8 cellular contexts compared by ENCODE assay signal in genomic region chrX:17860811-17861495, GRCh38. TPM values are rescaled to one million over a fixed set of nuclear protein-coding genes. Genes with fewer than 3 reads are reported as not detected.
DNase-seq lines count a peak whose midpoint lies in the region; ATAC-seq and TF ChIP-seq lines count a peak whose summit lies in the region.

Gene RAI2, minus strand, starts transcription at chrX:17861298. Its CDS starts 59,288 bp downstream, at chrX:17802010.

- no peaks in the 10 kb centered on the region for H3K9me3 ChIP-seq in IMR-90 (ENCODE audit: control insufficient read depth, insufficient read depth, low read length)

- peak within 1 kb of the TSS; percentile 71 for H2AFZ ChIP-seq in IMR-90 (replicated peaks; ENCODE audit: low read length, poor library complexity)

- no peak within 1 kb of the TSS for H3K18ac ChIP-seq in IMR-90 (ENCODE audit: low read depth, low read length)

- H2BK20ac ChIP-seq in IMR-90 (ENCODE audit: low read depth, low read length): no peak within 1 kb of the TSS

- WGBS in IMR-90 (ENCODE audit: extremely low coverage in 2 of 2, insufficient read length in 1 of 2), 2 experiments: 26% methylated on average over 23 of the region's 98 CpGs; no CpG with 5 or more reads in 1 of the 2 experiments

- H3K36me3 ChIP-seq in IMR-90 (ENCODE audit: control insufficient read depth, insufficient read depth, low read length): no peaks in the 10 kb centered on the region
- H3K36me3 ChIP-seq in rectal smooth muscle tissue (ENCODE audit: control insufficient read depth, insufficient read depth, low read length): no peaks in the 10 kb centered on the region

- H2AK5ac ChIP-seq in IMR-90 (ENCODE audit: low read depth, low read length): no peak within 1 kb of the TSS

- TF ChIP-seq RAD21 in IMR-90 (IDR thresholded peaks at IDR 0.05; ENCODE audit: low read length): no peak

- intact Hi-C loops in IMR-90 (cut with micrococcal nuclease): no loop called here
- intact Hi-C loops in left cardiac atrium (cut with DNase I): no loop called here

- H3K4me1 ChIP-seq in IMR-90 (ENCODE audit: control insufficient read depth, insufficient read depth, low read length): no peaks in the 10 kb centered on the region
- H3K4me1 ChIP-seq in rectal smooth muscle tissue (ENCODE audit: control insufficient read depth, insufficient read depth, low read length): no peaks in the 10 kb centered on the region

- H3K27ac ChIP-seq in 22Rv1 (no peak within 1 kb of the TSS), IMR-90 (ENCODE audit: insufficient read depth, low read length) (no peak within 1 kb of the TSS), rectal smooth muscle tissue (ENCODE audit: low read depth, low read length) (no peak within 1 kb of the TSS)

- H3K9ac ChIP-seq in IMR-90 (ENCODE audit: low read depth, low read length) (no peak within 1 kb of the TSS), rectal smooth muscle tissue (ENCODE audit: low read length) (no peak within 1 kb of the TSS)

- TF ChIP-seq CTCF in 22Rv1 (IDR thresholded peaks at IDR 0.05) (peak; percentile 14; the same call in 1 of the 2 replicates), IMR-90 (conservative IDR thresholded peaks at IDR 0.05; ENCODE audit: low read depth, low read length) (no peak)

- H2AK9ac ChIP-seq in IMR-90 (replicated peaks; ENCODE audit: low read depth, low read length, poor library complexity): no peak within 1 kb of the TSS

- ATAC-seq in IMR-90 (ENCODE audit: low read depth) (peak; percentile 32), left cardiac atrium (peak; percentile 60), GM19395 (IDR thresholded peaks at IDR 0.05; ENCODE audit: unreplicated experiment) (no peak)

- no peaks in the 10 kb centered on the region for H3K79me1 ChIP-seq in IMR-90 (ENCODE audit: low read depth in 1 of 2, low read length in 2 of 2)

- H4K91ac ChIP-seq in IMR-90 (ENCODE audit: insufficient read depth, low read depth, low read length): no peak within 1 kb of the TSS

- no peaks in the 10 kb centered on the region for H3K9me1 ChIP-seq in IMR-90 (ENCODE audit: insufficient read depth, low read length)

- no peak within 1 kb of the TSS for H2BK120ac ChIP-seq in IMR-90 (ENCODE audit: low read depth, low read length)

- no peak within 1 kb of the TSS for H3K56ac ChIP-seq in IMR-90 (ENCODE audit: extremely low read depth, insufficient read depth, low read length)

- TF ChIP-seq POLR2A in IMR-90 (IDR thresholded peaks at IDR 0.05; ENCODE audit: low read depth, low read length): no peak

- H3K14ac ChIP-seq in IMR-90 (replicated peaks; ENCODE audit: low read depth, low read length): no peak within 1 kb of the TSS

- BruUV-seq in IMR-90 (replicated peaks; lab: Mats Ljungman, UMichigan): no TSS peak

- DNase-seq in IMR-90 (no peak), activated gamma-delta T cell (lab: John Stamatoyannopoulos, UW) (peak; percentile 16), left cardiac atrium (peak; percentile 42), NK-92 (lab: John Stamatoyannopoulos, UW; ENCODE audit: unreplicated experiment) (no peak), pons (ENCODE audit: low spot score) (no peak)

- H4K20me1 ChIP-seq in IMR-90 (ENCODE audit: insufficient read depth, low read length): no peaks in the 10 kb centered on the region

- H2BK5ac ChIP-seq in IMR-90 (ENCODE audit: low read depth, low read length, poor library complexity, severe bottlenecking): no peak within 1 kb of the TSS

- no peak within 1 kb of the TSS for H4K5ac ChIP-seq in IMR-90 (ENCODE audit: low read depth, low read length)

- POLR2A ChIA-PET in IMR-90 (lab: Charles Lee; ENCODE audit: unreplicated experiment): no interaction called here

- H2BK15ac ChIP-seq in IMR-90 (ENCODE audit: low read depth, low read length): no peak within 1 kb of the TSS

- no peak within 1 kb of the TSS for H3K4ac ChIP-seq in IMR-90 (ENCODE audit: low read depth, low read length)

- in situ Hi-C loops in IMR-90 (cut with MboI; ENCODE audit: low sequenced_read_pairs): no loop called here

- peak within 1 kb of the TSS; percentile 13; the same call in 1 of the 2 replicates for H3K4me2 ChIP-seq in IMR-90 (ENCODE audit: low read depth, low read length)

- no peak within 1 kb of the TSS for H4K8ac ChIP-seq in IMR-90 (ENCODE audit: low read depth in 2 of 2, low read length in 2 of 2)

- H3K23ac ChIP-seq in IMR-90 (ENCODE audit: low read depth, low read length): no peak within 1 kb of the TSS

- H3K27me3 ChIP-seq in IMR-90 (ENCODE audit: control insufficient read depth, insufficient read depth, low read length) (peaks cover 39% of the 10 kb centered on the region), rectal smooth muscle tissue (ENCODE audit: control insufficient read depth, insufficient read depth, low read length) (no peaks in the 10 kb centered on the region)

- H3K4me3 ChIP-seq in IMR-90 (ENCODE audit: insufficient read depth, low read depth, low read length) (peak within 1 kb of the TSS; percentile 32; the same call in 1 of the 2 replicates), rectal smooth muscle tissue (ENCODE audit: low read length) (peak within 1 kb of the TSS; percentile 59)

- CTCF ChIA-PET in IMR-90 (lab: Yijun Ruan, JAX): no interaction called here

- dilution Hi-C loops in IMR-90 (cut with HindIII; ENCODE audit: low sequenced_read_pairs, unreplicated experiment): no loop called here

TF ChIP-seq in IMR-90, 13 proteins besides CTCF, POLR2A, EP300 and RAD21:
- no peak for TF ChIP-seq FOS (IDR thresholded peaks at IDR 0.05; ENCODE audit: low read depth, low read length)
- TF ChIP-seq RFX5 (IDR thresholded peaks at IDR 0.05; ENCODE audit: low read depth, low read length): no peak
- TF ChIP-seq BHLHE40 (IDR thresholded peaks at IDR 0.05; ENCODE audit: low read depth, low read length): no peak
- TF ChIP-seq NFE2L2 (IDR thresholded peaks at IDR 0.05; ENCODE audit: low read depth, low read length): no peak
- TF ChIP-seq CHD1 (IDR thresholded peaks at IDR 0.05; ENCODE audit: low read depth, low read length): no peak
- TF ChIP-seq, protein P1, sequence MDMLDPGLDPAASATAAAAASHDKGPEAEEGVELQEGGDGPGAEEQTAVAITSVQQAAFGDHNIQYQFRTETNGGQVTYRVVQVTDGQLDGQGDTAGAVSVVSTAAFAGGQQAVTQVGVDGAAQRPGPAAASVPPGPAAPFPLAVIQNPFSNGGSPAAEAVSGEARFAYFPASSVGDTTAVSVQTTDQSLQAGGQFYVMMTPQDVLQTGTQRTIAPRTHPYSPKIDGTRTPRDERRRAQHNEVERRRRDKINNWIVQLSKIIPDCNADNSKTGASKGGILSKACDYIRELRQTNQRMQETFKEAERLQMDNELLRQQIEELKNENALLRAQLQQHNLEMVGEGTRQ (IDR thresholded peaks at IDR 0.05; ENCODE audit: low read depth, low read length): no peak
- no peak for TF ChIP-seq SMC3 (IDR thresholded peaks at IDR 0.05; ENCODE audit: low read depth, low read length)
- TF ChIP-seq CEBPB (IDR thresholded peaks at IDR 0.05; ENCODE audit: low read depth, low read length): no peak
- TF ChIP-seq MXI1 (IDR thresholded peaks at IDR 0.05; ENCODE audit: borderline replicate concordance, low read depth, low read length): no peak
- TF ChIP-seq MAFK (IDR thresholded peaks at IDR 0.05; ENCODE audit: low read depth, low read length): no peak
- TF ChIP-seq RCOR1 (IDR thresholded peaks at IDR 0.05; ENCODE audit: insufficient replicate concordance, low read length): no peak
- TF ChIP-seq, protein P2, sequence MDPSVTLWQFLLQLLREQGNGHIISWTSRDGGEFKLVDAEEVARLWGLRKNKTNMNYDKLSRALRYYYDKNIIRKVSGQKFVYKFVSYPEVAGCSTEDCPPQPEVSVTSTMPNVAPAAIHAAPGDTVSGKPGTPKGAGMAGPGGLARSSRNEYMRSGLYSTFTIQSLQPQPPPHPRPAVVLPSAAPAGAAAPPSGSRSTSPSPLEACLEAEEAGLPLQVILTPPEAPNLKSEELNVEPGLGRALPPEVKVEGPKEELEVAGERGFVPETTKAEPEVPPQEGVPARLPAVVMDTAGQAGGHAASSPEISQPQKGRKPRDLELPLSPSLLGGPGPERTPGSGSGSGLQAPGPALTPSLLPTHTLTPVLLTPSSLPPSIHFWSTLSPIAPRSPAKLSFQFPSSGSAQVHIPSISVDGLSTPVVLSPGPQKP (IDR thresholded peaks at IDR 0.05; ENCODE audit: borderline replicate concordance, low read depth, low read length): no peak
- TF ChIP-seq MAZ (IDR thresholded peaks at IDR 0.05; ENCODE audit: borderline replicate concordance, low read depth, low read length): no peak

RNA-seq across cellular contexts. Expression of gene RAI2, which starts in this region (rescaled TPM):
- not detected in 2 replicates for total RNA-seq in IMR-90 (2012; rRNA removed)
- polyA plus RNA-seq in IMR-90 (2012; rRNA removed): 0.04 and 0.07 TPM in 2 replicates
- polyA plus RNA-seq in IMR-90 (2012; cell fraction: cytosol; rRNA removed): 0.02 TPM in 1 of 2 replicates, not detected in the other
- polyA plus RNA-seq in IMR-90 (2012; cell fraction: nucleus; rRNA removed; ENCODE audit: low replicate concordance): 0.02 and 0.05 TPM in 2 replicates
- 10 to 100 TPM; 19.9 to 23.8 TPM for total RNA-seq in left cardiac atrium

Comparison
In these comparisons a context has a peak if more than half of its experiments do, and no peak if none do; other contexts are left out.
1. RNA of gene RAI2 (total RNA-seq): 19.9 to 23.8 TPM in left cardiac atrium; not detected in IMR-90; every median in the first group is over 10 times any median in the second.
2. Peak in ATAC-seq, H3K4me3 ChIP-seq and H3K4me2 ChIP-seq in IMR-90; RNA of the gene not detected or under 1 TPM.
3. DNase-seq: peak in activated gamma-delta T cell (single experiment) and left cardiac atrium (single experiment); none in IMR-90 (single experiment), NK-92 (single experiment) and pons (single experiment).